Comparison of ENCODE assay signal across 8 cellular contexts in the genomic region with DNA sequence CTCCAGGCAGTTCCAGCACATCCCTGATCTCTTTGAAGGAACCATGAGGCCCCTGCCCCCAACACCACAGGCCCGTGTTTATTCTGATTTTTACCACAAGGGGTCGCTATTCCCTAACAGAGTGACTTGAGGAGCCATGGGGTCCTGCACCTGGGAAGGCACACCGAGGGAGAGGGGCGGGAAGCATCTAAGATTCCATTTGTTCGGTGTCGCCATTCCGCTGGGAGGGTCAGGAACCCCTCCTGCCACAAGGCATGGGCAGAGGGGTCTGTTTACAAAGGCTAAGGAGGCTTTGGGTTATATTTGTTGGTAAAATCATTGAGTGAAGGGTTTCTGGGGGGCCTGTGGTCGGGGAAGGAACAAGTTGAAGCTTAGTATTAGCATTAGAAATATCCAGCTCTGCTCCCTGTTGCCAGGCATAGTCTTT.
DNase-seq lines count a peak whose midpoint lies in the region; ATAC-seq and TF ChIP-seq lines count a peak whose summit lies in the region.

No MANE protein-coding gene starts in this region.

- H3K4me2 ChIP-seq in SK-N-SH, result no peak overlapping the region

- no peaks in the 10 kb centered on the region for H3F3A ChIP-seq in SK-N-SH (replicated peaks; ENCODE audit: insufficient read depth)

- no peaks in the 10 kb centered on the region for H3K79me2 ChIP-seq in SK-N-SH (ENCODE audit: insufficient read depth)

- CTCF ChIA-PET in SK-N-SH (lab: Yijun Ruan, JAX), result interaction anchor here (0.5 to 6.0 kb wide), 50 partner anchors 10 to 855 kb away, joined by 3 to 57 read pairs (median 4); partner anchors contain the start of gene FRMD5
- CTCF ChIA-PET in activated naive CD4-positive, alpha-beta T cell treated with anti-CD3 and anti-CD28 coated beads, Interleukin-2, amount 10 ng/mL, durations not matched to agents 7 days and 5 days (lab: Charles Lee), result interaction anchor here (0.6 to 4.1 kb wide), 16 partner anchors 12 to 600 kb away, joined by 3 to 62 read pairs (median 4); no protein-coding TSS in a partner anchor

- ATAC-seq in psoas muscle, result peak in 1 of 4 donors; percentile 64
- ATAC-seq in HG03097 (IDR thresholded peaks at IDR 0.05; ENCODE audit: low FRiP score, unreplicated experiment), result no peak

- no peaks in the 10 kb centered on the region for H3K27me3 Mint-ChIP-seq in activated naive CD4-positive, alpha-beta T cell treated with anti-CD3 and anti-CD28 coated beads, Interleukin-2, amount 10 ng/mL, durations not matched to agents 7 days and 5 days
- H3K27me3 Mint-ChIP-seq in glutamatergic neuron (ENCODE audit: unreplicated experiment), result peaks cover 3% of the 10 kb centered on the region

- no peaks in the 10 kb centered on the region for H3K27me3 ChIP-seq in SK-N-SH (ENCODE audit: insufficient read depth)
- H3K27me3 ChIP-seq in psoas muscle (ENCODE audit: insufficient read depth in 3 of 3, low read length in 2 of 3), result no peaks in the 10 kb centered on the region

- no peaks in the 10 kb centered on the region for H3K9me2 ChIP-seq in SK-N-SH

- H4K20me1 ChIP-seq in SK-N-SH (ENCODE audit: insufficient read depth), result no peaks in the 10 kb centered on the region

- no peaks in the 10 kb centered on the region for H3K36me3 Mint-ChIP-seq in activated naive CD4-positive, alpha-beta T cell treated with anti-CD3 and anti-CD28 coated beads, Interleukin-2, amount 10 ng/mL, durations not matched to agents 7 days and 5 days
- H3K36me3 Mint-ChIP-seq in glutamatergic neuron (ENCODE audit: unreplicated experiment), result peaks cover 7% of the 10 kb centered on the region

- H2AFZ ChIP-seq in SK-N-SH (ENCODE audit: low read depth), result no peak overlapping the region

- peak; percentile 87 for DNase-seq in GM03348 (ENCODE audit: low spot score)
- peak; percentile 84 for DNase-seq in KBM-7
- peak; percentile 81 for DNase-seq in SK-N-SH
- DNase-seq in activated naive CD4-positive, alpha-beta T cell treated with anti-CD3 and anti-CD28 coated beads, Interleukin-2, amount 10 ng/mL, durations not matched to agents 7 days and 5 days, result peak; percentile 69
- DNase-seq in glutamatergic neuron, result peak; percentile 69
- no peak for DNase-seq in psoas muscle
- DNase-seq in posterior vena cava (ENCODE audit: low spot score), result no peak

- POLR2A ChIA-PET in SK-N-SH (lab: Yijun Ruan, JAX), result no interaction called here

- intact Hi-C loops in psoas muscle (cut with DNase I) (loop anchor here in 1 of 2 donors (5.0 to 10.0 kb wide), 2 partner anchors 163 to 321 kb away; no protein-coding TSS in a partner anchor), posterior vena cava (cut with DNase I) (loop anchor here (10.0 kb wide), 2 partner anchors 161 to 311 kb away; no protein-coding TSS in a partner anchor)

- H3K9me3 ChIP-seq in SK-N-SH, result no peaks in the 10 kb centered on the region
- no peaks in the 10 kb centered on the region for H3K9me3 ChIP-seq in psoas muscle

- TF ChIP-seq EP300 in SK-N-SH (IDR thresholded peaks at IDR 0.05; ENCODE audit: borderline replicate concordance in 1 of 2, low read depth in 1 of 2, low read length in 1 of 2), result no peak

- H3K4me3 ChIP-seq in SK-N-SH (ENCODE audit: low read depth in 2 of 2, low read length in 1 of 2) (no peak overlapping the region), psoas muscle (no peak overlapping the region)

- in situ Hi-C loops in KBM-7 (cut with MboI; ENCODE audit: low pct_unique_long_range_greater_than_20kb, low sequenced_read_pairs), result no loop called here

- H3K4me3 Mint-ChIP-seq in activated naive CD4-positive, alpha-beta T cell treated with anti-CD3 and anti-CD28 coated beads, Interleukin-2, amount 10 ng/mL, durations not matched to agents 7 days and 5 days, result no peak overlapping the region
- H3K4me3 Mint-ChIP-seq in glutamatergic neuron (ENCODE audit: unreplicated experiment), result no peak overlapping the region

- H3K27ac ChIP-seq in SK-N-SH (ENCODE audit: low read depth in 2 of 2, low read length in 1 of 2), result no peak overlapping the region
- no peak overlapping the region for H3K27ac ChIP-seq in psoas muscle

- peak; percentile 89 for TF ChIP-seq CTCF in SK-N-SH (IDR thresholded peaks at IDR 0.05)
- TF ChIP-seq CTCF in glutamatergic neuron (IDR thresholded peaks at IDR 0.05; ENCODE audit: partially characterized antibody, unreplicated experiment), result peak; percentile 99
- TF ChIP-seq CTCF in psoas muscle (IDR thresholded peaks at IDR 0.05), result peak; percentile 59

- H3K36me3 ChIP-seq in SK-N-SH (replicated peaks in 1 of 2; ENCODE audit: control insufficient read depth in 1 of 2, insufficient read depth in 2 of 2, low read length in 1 of 2), result peaks cover 22 to 42% of the 10 kb centered on the region in 2 experiments
- H3K36me3 ChIP-seq in psoas muscle (ENCODE audit: insufficient read depth in 1 of 2, low read depth in 1 of 2), result no peaks in the 10 kb centered on the region

- peaks cover 0 to 30% of the 10 kb centered on the region in 2 experiments; a peak in 1 of 4 replicates for H3K4me1 ChIP-seq in SK-N-SH (ENCODE audit: control insufficient read depth in 1 of 2, insufficient read depth in 2 of 2, low read depth in 1 of 2, low read length in 1 of 2)
- H3K4me1 ChIP-seq in psoas muscle, result no peaks in the 10 kb centered on the region

- H3K9me3 Mint-ChIP-seq in activated naive CD4-positive, alpha-beta T cell treated with anti-CD3 and anti-CD28 coated beads, Interleukin-2, amount 10 ng/mL, durations not matched to agents 7 days and 5 days, result no peaks in the 10 kb centered on the region
- H3K9me3 Mint-ChIP-seq in glutamatergic neuron (ENCODE audit: unreplicated experiment), result peaks cover 2% of the 10 kb centered on the region

- no peak overlapping the region for H3K9ac ChIP-seq in SK-N-SH

- 24% methylated on average over 8 of the region's 8 CpGs for WGBS in SK-N-SH (ENCODE audit: low lambda C conversion rate)
- WGBS in psoas muscle, 3 donors, result 14 to 16% (median 15%) methylated on average over 8 of the region's 8 CpGs

- H3K4me1 Mint-ChIP-seq in activated naive CD4-positive, alpha-beta T cell treated with anti-CD3 and anti-CD28 coated beads, Interleukin-2, amount 10 ng/mL, durations not matched to agents 7 days and 5 days, result peaks cover 2% of the 10 kb centered on the region
- peaks cover 11% of the 10 kb centered on the region for H3K4me1 Mint-ChIP-seq in glutamatergic neuron (ENCODE audit: low read depth, unreplicated experiment)

- H3K27ac Mint-ChIP-seq in activated naive CD4-positive, alpha-beta T cell treated with anti-CD3 and anti-CD28 coated beads, Interleukin-2, amount 10 ng/mL, durations not matched to agents 7 days and 5 days, result no peak overlapping the region
- H3K27ac Mint-ChIP-seq in glutamatergic neuron (ENCODE audit: unreplicated experiment), result peak overlapping the region; percentile 86

- peak; percentile 92 for TF ChIP-seq RAD21 in SK-N-SH (IDR thresholded peaks at IDR 0.05; ENCODE audit: low read length)

TF ChIP-seq in SK-N-SH, 30 proteins besides CTCF, POLR2A, EP300 and RAD21:
- TF ChIP-seq SIN3A (IDR thresholded peaks at IDR 0.05; ENCODE audit: borderline replicate concordance, low read depth, low read length) (no peak), SMC3 (IDR thresholded peaks at IDR 0.05; ENCODE audit: low read depth, low read length) (peak; percentile 84), NFIC (IDR thresholded peaks at IDR 0.05; ENCODE audit: borderline replicate concordance) (no peak), CHD2 (IDR thresholded peaks at IDR 0.05; ENCODE audit: low read length, partially characterized antibody) (peak; percentile 68), MXI1 (IDR thresholded peaks at IDR 0.05; ENCODE audit: low read depth, low read length) (no peak)
- TF ChIP-seq, protein P1, sequence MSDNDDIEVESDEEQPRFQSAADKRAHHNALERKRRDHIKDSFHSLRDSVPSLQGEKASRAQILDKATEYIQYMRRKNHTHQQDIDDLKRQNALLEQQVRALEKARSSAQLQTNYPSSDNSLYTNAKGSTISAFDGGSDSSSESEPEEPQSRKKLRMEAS (IDR thresholded peaks at IDR 0.05; ENCODE audit: low read depth), result no peak

Comparison
In these comparisons a context has a peak if more than half of its experiments do, and no peak if none do; other contexts are left out.
1. DNase-seq: peak in GM03348 (single experiment), KBM-7 (single experiment), SK-N-SH (single experiment), activated naive CD4-positive, alpha-beta T cell treated with anti-CD3 and anti-CD28 coated beads, Interleukin-2, amount 10 ng/mL, durations not matched to agents 7 days and 5 days (single experiment) and glutamatergic neuron (single experiment); none in psoas muscle (0 of 2) and posterior vena cava (single experiment).
2. Peak in every context shown above with its lines, with median percentiles within 50 percentile points of each other: CTCF ChIP-seq.